18 cellular contexts compared by ENCODE assay signal in genomic region chr5:137466888-137467287, GRCh38. TPM values are rescaled to one million over a fixed set of nuclear protein-coding genes. Genes with fewer than 3 reads are reported as not detected.
DNase-seq lines count a peak whose midpoint lies in the region; ATAC-seq and TF ChIP-seq lines count a peak whose summit lies in the region.
"Had no signal": no experiment of that assay in that cellular context is flagged by ENCODE, and none has a peak within 500 bp of the region (broad histone marks: within the 10 kb centered on the region; RNA-seq: fewer than 3 reads in every experiment).

No MANE protein-coding gene starts in this region.

- no peak overlapping the region for H3K4me2 ChIP-seq in GM23248 (ENCODE audit: unreplicated experiment)
- H3K4me2 ChIP-seq: KMS-11 had no signal

- H3K27me3 Mint-ChIP-seq in naive thymus-derived CD8-positive, alpha-beta T cell = peaks cover 2 to 16% (median 12%) of the 10 kb centered on the region in 5 donors

- POLR2A ChIA-PET in naive thymus-derived CD8-positive, alpha-beta T cell (lab: Charles Lee) = no interaction called here

- H2AFZ ChIP-seq in GM23248 = no peak overlapping the region
- H2AFZ ChIP-seq: parathyroid adenoma had no signal

- no peaks in the 10 kb centered on the region for H3K36me3 Mint-ChIP-seq in naive thymus-derived CD8-positive, alpha-beta T cell
- H3K36me3 Mint-ChIP-seq: activated naive CD8-positive, alpha-beta T cell had no signal

- no peaks in the 10 kb centered on the region for H3K4me1 Mint-ChIP-seq in naive thymus-derived CD8-positive, alpha-beta T cell

- no peak overlapping the region for H3K4me3 Mint-ChIP-seq in naive thymus-derived CD8-positive, alpha-beta T cell
- H3K4me3 Mint-ChIP-seq: activated naive CD8-positive, alpha-beta T cell; stimulated activated naive CD8-positive, alpha-beta T cell treated with anti-CD3 and anti-CD28 coated beads, Interleukin-15, Interleukin-2, amounts not matched to agents 100 ng/mL and 50 ng/mL, for 24 hours; T-helper 2 cell treated with Interferon-gamma antibody and Interleukin-4, amounts not matched to agents 5 μg/mL and 100 μg/mL, for 36 hours had no signal

- peaks cover 81% of the 10 kb centered on the region for H3K79me2 ChIP-seq in GM23248 (ENCODE audit: insufficient read depth)
- H3K79me2 ChIP-seq: parathyroid adenoma had no signal

- DNase-seq in GM23248 (peak; percentile 70), astrocyte of the cerebellum (ENCODE audit: low read depth) (peak; percentile 15), head of caudate nucleus (peak in 24 of 42 donors; percentile 18 to 73 (median 52))
- no peak for DNase-seq in effector CD4-positive, alpha-beta T cell
- no peak for DNase-seq in naive thymus-derived CD8-positive, alpha-beta T cell
- DNase-seq: colonic mucosa, left colon, NCI-H1436, NCI-H2227 treated with DMSO at 0.1 percent for 48 hours, SHP77 had no signal

- no peak for ATAC-seq in naive thymus-derived CD8-positive, alpha-beta T cell
- ATAC-seq in GM21360 (IDR thresholded peaks at IDR 0.05; ENCODE audit: unreplicated experiment) = no peak
- ATAC-seq: left colon had no signal

- no peak overlapping the region for H3K4me3 ChIP-seq in GM23248
- no peak overlapping the region for H3K4me3 ChIP-seq in astrocyte of the cerebellum (ENCODE audit: low read depth, low read length)
- H3K4me3 ChIP-seq: colonic mucosa had no signal

- H3K27me3 ChIP-seq in GM23248 (replicated peaks; ENCODE audit: insufficient read depth) = no peaks in the 10 kb centered on the region
- H3K27me3 ChIP-seq: colonic mucosa had no signal

- no peaks in the 10 kb centered on the region for H3K9me3 Mint-ChIP-seq in naive thymus-derived CD8-positive, alpha-beta T cell
- H3K9me3 Mint-ChIP-seq: stimulated activated naive CD8-positive, alpha-beta T cell treated with anti-CD3 and anti-CD28 coated beads, Interleukin-15, Interleukin-2, amounts not matched to agents 100 ng/mL and 50 ng/mL, for 24 hours; T-helper 2 cell treated with Interferon-gamma antibody and Interleukin-4, amounts not matched to agents 5 μg/mL and 100 μg/mL, for 36 hours had no signal

- no peaks in the 10 kb centered on the region for H3K9me3 ChIP-seq in GM23248 (ENCODE audit: low read depth)
- H3K9me3 ChIP-seq: colonic mucosa had no signal

- H3K27ac Mint-ChIP-seq in naive thymus-derived CD8-positive, alpha-beta T cell = no peak overlapping the region
- H3K27ac Mint-ChIP-seq: activated naive CD8-positive, alpha-beta T cell; stimulated activated naive CD8-positive, alpha-beta T cell treated with anti-CD3 and anti-CD28 coated beads, Interleukin-15, Interleukin-2, amounts not matched to agents 100 ng/mL and 50 ng/mL, for 24 hours; T-helper 2 cell treated with Interferon-gamma antibody and Interleukin-4, amounts not matched to agents 5 μg/mL and 100 μg/mL, for 36 hours had no signal

- no peak overlapping the region for H3K9ac ChIP-seq in GM23248
- H3K9ac ChIP-seq: KMS-11, parathyroid adenoma had no signal

- H3K9me2 ChIP-seq in GM23248 (ENCODE audit: insufficient read depth) = no peaks in the 10 kb centered on the region

- intact Hi-C loops in head of caudate nucleus (cut with DNase I) = no loop called here

- no peak for TF ChIP-seq CTCF in astrocyte of the cerebellum (IDR thresholded peaks at IDR 0.05; ENCODE audit: low read depth, low read length, missing control alignments)

- in situ Hi-C loops in GM23248 (cut with MboI) (no loop called here), astrocyte of the cerebellum (cut with HindIII; ENCODE audit: low sequenced_read_pairs) (no loop called here)

- 31 to 39% methylated on average over 3 of the region's 3 CpGs for WGBS in GM23248 (ENCODE audit: low coverage in 1 of 2, low lambda C conversion rate in 2 of 2, missing lambda C conversion rate in 2 of 2), 2 experiments

- H4K20me1 ChIP-seq in GM23248 (ENCODE audit: insufficient read depth) = no peaks in the 10 kb centered on the region

- H3K4me1 ChIP-seq in GM23248 (ENCODE audit: insufficient read depth) = peaks cover 63% of the 10 kb centered on the region
- H3K4me1 ChIP-seq: colonic mucosa, parathyroid adenoma had no signal

- H3K27ac ChIP-seq in GM23248 (0 out of 2 replicates have a peak overlapping the region, but pooled peaks have one; percentile 12), temporal lobe (ENCODE audit: low read depth, low read length) (peak overlapping the region; percentile 94)
- H3K27ac ChIP-seq: C4-2B, colonic mucosa, KMS-11, parathyroid adenoma had no signal

- H3F3A ChIP-seq in GM23248 (ENCODE audit: insufficient read depth) = peaks cover 57% of the 10 kb centered on the region

- H3K36me3 ChIP-seq in GM23248 (ENCODE audit: low read depth) = no peaks in the 10 kb centered on the region
- H3K36me3 ChIP-seq: colonic mucosa had no signal

RNA-seq across cellular contexts. Expression of gene SPOCK1, which starts 32.2 kb away (rescaled TPM):
- total RNA-seq in GM23248 (2014; rRNA removed; shearing (Covaris generic)) = 238 and 268 TPM in 2 replicates
- 471 and 532 TPM in 2 replicates for polyA plus RNA-seq in GM23248 (2016; fragmentation: Nextera tagmentation; extraction: Ambion mirVana)
- 93.4 TPM for total RNA-seq in temporal lobe
- not detected for total RNA-seq in naive thymus-derived CD8-positive, alpha-beta T cell
- not detected for polyA plus RNA-seq in naive thymus-derived CD8-positive, alpha-beta T cell

Comparison
In these comparisons a context has a peak if more than half of its experiments do, and no peak if none do; other contexts are left out.
1. DNase-seq: peak in GM23248 (single experiment), astrocyte of the cerebellum (single experiment) and head of caudate nucleus (24 of 42); none in effector CD4-positive, alpha-beta T cell (single experiment) and naive thymus-derived CD8-positive, alpha-beta T cell (0 of 10).
2. RNA of gene SPOCK1, which starts 32.2 kb away (total RNA-seq): 238 to 268 TPM in GM23248 and 93.4 TPM in temporal lobe (single experiment); not detected in naive thymus-derived CD8-positive, alpha-beta T cell; every median in the first group is over 10 times any median in the second.